Comparison of ENCODE assay signal across 8 cellular contexts in genomic region chr6:33455051-33455450, GRCh38. TPM values are rescaled to one million over a fixed set of nuclear protein-coding genes. Genes with fewer than 3 reads are reported as not detected.
A peak's percentile ranks its signal among the peaks of the same experiment; 100 is the strongest.
DNase-seq lines count a peak whose midpoint lies in the region; ATAC-seq and TF ChIP-seq lines count a peak whose summit lies in the region.

No MANE protein-coding gene starts in this region.

- peaks cover 0 to 13% of the 10 kb centered on the region in 2 donors for H3K36me3 ChIP-seq in left lung
- no peaks in the 10 kb centered on the region for H3K36me3 ChIP-seq in testis (ENCODE audit: low read depth, missing control alignments)

- peak; percentile 62 for DNase-seq in activated CD4-positive, alpha-beta T cell treated with anti-CD3 and anti-CD28 coated beads, Interleukin-2, amount 10 ng/mL, durations not matched to agents 24 days and 14 days
- DNase-seq in activated CD4-positive, alpha-beta T cell treated with anti-CD3 and anti-CD28 coated beads, Interleukin-2, amount 50 U/mL, for 48 hours, result no peak
- DNase-seq in activated naive CD8-positive, alpha-beta T cell treated with anti-CD3 and anti-CD28 coated beads, Interleukin-2, amount 50 U/mL, for 24 hours, result no peak
- DNase-seq in left lung, result no peak
- peak; percentile 17 for DNase-seq in testis
- no peak for DNase-seq in SW 1271 (lab: John Stamatoyannopoulos, UW)
- no peak for DNase-seq in LoVo (ENCODE audit: low spot score)

- peak overlapping the region; percentile 86 to 98 for H3K4me3 ChIP-seq in left lung
- H3K4me3 ChIP-seq in testis, result peak overlapping the region; percentile 62 to 77

- peaks cover 6 to 50% of the 10 kb centered on the region in 2 donors for H3K4me1 ChIP-seq in left lung
- H3K4me1 ChIP-seq in testis, result peaks cover 33% of the 10 kb centered on the region

- peaks cover 2% of the 10 kb centered on the region for H3K27me3 Mint-ChIP-seq in activated CD4-positive, alpha-beta T cell treated with anti-CD3 and anti-CD28 coated beads, Interleukin-2, amount 10 ng/mL, durations not matched to agents 24 days and 14 days
- H3K27me3 Mint-ChIP-seq in activated naive CD8-positive, alpha-beta T cell treated with anti-CD3 and anti-CD28 coated beads, Interleukin-2, amount 50 U/mL, for 24 hours, result no peaks in the 10 kb centered on the region

- no peak for TF ChIP-seq POLR2A in testis (IDR thresholded peaks at IDR 0.05)

- no peak for TF ChIP-seq CTCF in left lung (IDR thresholded peaks at IDR 0.05)
- no peak for TF ChIP-seq CTCF in testis (IDR thresholded peaks at IDR 0.05)

- H3K27ac ChIP-seq in left lung (no peak overlapping the region), testis (peak overlapping the region; percentile 14 to 62)

- H3K36me3 Mint-ChIP-seq in activated CD4-positive, alpha-beta T cell treated with anti-CD3 and anti-CD28 coated beads, Interleukin-2, amount 10 ng/mL, durations not matched to agents 24 days and 14 days (ENCODE audit: low read depth), result peaks cover 30% of the 10 kb centered on the region
- H3K36me3 Mint-ChIP-seq in activated naive CD8-positive, alpha-beta T cell treated with anti-CD3 and anti-CD28 coated beads, Interleukin-2, amount 50 U/mL, for 24 hours (ENCODE audit: low read depth), result peaks cover 15% of the 10 kb centered on the region

- H3K27me3 ChIP-seq in left lung (no peaks in the 10 kb centered on the region), testis (no peaks in the 10 kb centered on the region)

- ATAC-seq in activated naive CD8-positive, alpha-beta T cell treated with anti-CD3 and anti-CD28 coated beads, Interleukin-2, amount 50 U/mL, for 24 hours, result no peak
- no peak for ATAC-seq in left lung
- no peak for ATAC-seq in HG02973 (IDR thresholded peaks at IDR 0.05; ENCODE audit: unreplicated experiment)

- H3K9me3 ChIP-seq in left lung (no peaks in the 10 kb centered on the region), testis (no peaks in the 10 kb centered on the region)

- H3K27ac Mint-ChIP-seq in activated CD4-positive, alpha-beta T cell treated with anti-CD3 and anti-CD28 coated beads, Interleukin-2, amount 10 ng/mL, durations not matched to agents 24 days and 14 days, result peak overlapping the region; percentile 88
- H3K27ac Mint-ChIP-seq in activated naive CD8-positive, alpha-beta T cell treated with anti-CD3 and anti-CD28 coated beads, Interleukin-2, amount 50 U/mL, for 24 hours, result peak overlapping the region; percentile 87

- H3K4me1 Mint-ChIP-seq in activated CD4-positive, alpha-beta T cell treated with anti-CD3 and anti-CD28 coated beads, Interleukin-2, amount 10 ng/mL, durations not matched to agents 24 days and 14 days, result peaks cover 20% of the 10 kb centered on the region
- peaks cover 28% of the 10 kb centered on the region for H3K4me1 Mint-ChIP-seq in activated naive CD8-positive, alpha-beta T cell treated with anti-CD3 and anti-CD28 coated beads, Interleukin-2, amount 50 U/mL, for 24 hours

- peak overlapping the region; percentile 97 for H3K4me3 Mint-ChIP-seq in activated CD4-positive, alpha-beta T cell treated with anti-CD3 and anti-CD28 coated beads, Interleukin-2, amount 10 ng/mL, durations not matched to agents 24 days and 14 days
- H3K4me3 Mint-ChIP-seq in activated naive CD8-positive, alpha-beta T cell treated with anti-CD3 and anti-CD28 coated beads, Interleukin-2, amount 50 U/mL, for 24 hours, result peak overlapping the region; percentile 89

- H3K9me3 Mint-ChIP-seq in activated CD4-positive, alpha-beta T cell treated with anti-CD3 and anti-CD28 coated beads, Interleukin-2, amount 10 ng/mL, durations not matched to agents 24 days and 14 days, result no peaks in the 10 kb centered on the region
- no peaks in the 10 kb centered on the region for H3K9me3 Mint-ChIP-seq in activated naive CD8-positive, alpha-beta T cell treated with anti-CD3 and anti-CD28 coated beads, Interleukin-2, amount 50 U/mL, for 24 hours

- 31 to 38% methylated on average over 16 of the region's 16 CpGs for WGBS in testis, 2 donors

- intact Hi-C loops in activated CD4-positive, alpha-beta T cell treated with anti-CD3 and anti-CD28 coated beads, Interleukin-2, amount 10 ng/mL, durations not matched to agents 24 days and 14 days (cut with micrococcal nuclease), result loop anchor here (2.0 to 10.0 kb wide), 2 partner anchors 36 to 240 kb away; partner anchors contain the start of gene CUTA
- intact Hi-C loops in left lung (cut with DNase I), result no loop called here
- intact Hi-C loops in testis (cut with DNase I; ENCODE audit: low total_unique reads), result no loop called here

RNA-seq across cellular contexts. Expression of gene ZBTB9, which starts 0.7 kb away (rescaled TPM):
- total RNA-seq in activated CD4-positive, alpha-beta T cell treated with anti-CD3 and anti-CD28 coated beads, Interleukin-2, amount 10 ng/mL, durations not matched to agents 24 days and 14 days, result 14.2 and 14.5 TPM in 2 replicates
- total RNA-seq in left lung (1 to 10 TPM; 5.8 to 9.8 TPM), testis (10 to 100 TPM; 15.2 to 15.7 TPM)
- 16.9 TPM for polyA plus RNA-seq in testis (ENCODE audit: insufficient read depth, low read depth, low replicate concordance)

RNA-seq across cellular contexts. Expression of gene SYNGAP1, which starts 35.2 kb away (rescaled TPM):
- 41.5 and 44.6 TPM in 2 replicates for total RNA-seq in activated CD4-positive, alpha-beta T cell treated with anti-CD3 and anti-CD28 coated beads, Interleukin-2, amount 10 ng/mL, durations not matched to agents 24 days and 14 days
- total RNA-seq in left lung, result 10 to 100 TPM; 18.1 to 18.5 TPM
- 10 to 100 TPM; 29.4 to 43.9 TPM for total RNA-seq in testis
- polyA plus RNA-seq in testis (ENCODE audit: insufficient read depth, low read depth, low replicate concordance), result 31.5 TPM

RNA-seq across cellular contexts. Expression of gene CUTA, which starts 37.1 kb away (rescaled TPM):
- total RNA-seq in activated CD4-positive, alpha-beta T cell treated with anti-CD3 and anti-CD28 coated beads, Interleukin-2, amount 10 ng/mL, durations not matched to agents 24 days and 14 days, result 120 and 124 TPM in 2 replicates
- total RNA-seq in left lung (100 to 1,000 TPM; 144 to 175 TPM), testis (100 to 1,000 TPM; 139 to 146 TPM)
- polyA plus RNA-seq in testis (ENCODE audit: insufficient read depth, low read depth, low replicate concordance), result 132 TPM

RNA-seq across cellular contexts. Expression of gene PHF1, which starts 44.2 kb away (rescaled TPM):
- 29.5 and 33.6 TPM in 2 replicates for total RNA-seq in activated CD4-positive, alpha-beta T cell treated with anti-CD3 and anti-CD28 coated beads, Interleukin-2, amount 10 ng/mL, durations not matched to agents 24 days and 14 days
- total RNA-seq in left lung, result 10 to 100 TPM; 43.4 to 45.6 TPM
- 100 to 1,000 TPM; 184 to 218 TPM for total RNA-seq in testis
- 216 TPM for polyA plus RNA-seq in testis (ENCODE audit: insufficient read depth, low read depth, low replicate concordance)

Comparison
In these comparisons a context has a peak if more than half of its experiments do, and no peak if none do; other contexts are left out.
1. DNase-seq: peak in activated CD4-positive, alpha-beta T cell treated with anti-CD3 and anti-CD28 coated beads, Interleukin-2, amount 10 ng/mL, durations not matched to agents 24 days and 14 days (single experiment) and testis (single experiment); none in activated CD4-positive, alpha-beta T cell treated with anti-CD3 and anti-CD28 coated beads, Interleukin-2, amount 50 U/mL, for 48 hours (0 of 2), activated naive CD8-positive, alpha-beta T cell treated with anti-CD3 and anti-CD28 coated beads, Interleukin-2, amount 50 U/mL, for 24 hours (single experiment), left lung (0 of 2), SW 1271 (0 of 2) and LoVo (single experiment).
2. H3K27ac ChIP-seq: peak in testis (2 of 2); none in left lung (0 of 2).